ENCODE assay signal across 7 cellular contexts in genomic region chr7:148834605-148835004, GRCh38.
"Had no signal": no experiment of that assay in that cellular context is flagged by ENCODE, and none has a peak within 500 bp of the region (broad histone marks: within the 10 kb centered on the region; RNA-seq: fewer than 3 reads in every experiment).

No MANE protein-coding gene starts in this region.

- FAIRE-seq: HepG2 had no signal

- H3K4me3 ChIP-seq: GM23248, HAP-1 had no signal

- ATAC-seq: HCT116, HepG2 had no signal

- DNase-seq: GM23248, GOT3, H7 had no signal

- H3K9me3 ChIP-seq: HAP-1 had no signal

- H3K9ac ChIP-seq: GM23248 had no signal

- H3K27ac ChIP-seq: GM23248, HL-60 had no signal

- H2AFZ ChIP-seq: GM23248 had no signal
